19 cellular contexts compared by ENCODE assay signal in genomic region chr12:94730846-94731245, GRCh38.
"Had no signal": no experiment of that assay in that cellular context is flagged by ENCODE, and none has a peak within 500 bp of the region (broad histone marks: within the 10 kb centered on the region; RNA-seq: fewer than 3 reads in every experiment).

No MANE protein-coding gene starts in this region.

- H3K36me3 Mint-ChIP-seq: activated naive CD4-positive, alpha-beta T cell treated with anti-CD3 and anti-CD28 coated beads, Interleukin-2, amount 10 ng/mL, durations not matched to agents 7 days and 5 days; natural killer cell treated with Interleukin-12 subunit alpha and Interleukin-12 subunit beta and Interleukin-15 and Interleukin-18, amount 100 ng/mL, for 72 hours; type B pancreatic cell had no signal

- H3K4me1 Mint-ChIP-seq: activated naive CD4-positive, alpha-beta T cell treated with anti-CD3 and anti-CD28 coated beads, Interleukin-2, amount 10 ng/mL, durations not matched to agents 7 days and 5 days had no signal

- H3K27me3 ChIP-seq: body of pancreas, heart left ventricle, sigmoid colon had no signal

- H3K9me3 Mint-ChIP-seq: activated naive CD4-positive, alpha-beta T cell treated with anti-CD3 and anti-CD28 coated beads, Interleukin-2, amount 10 ng/mL, durations not matched to agents 7 days and 5 days; activated T-helper 2 cell treated with anti-CD3 and anti-CD28 coated beads, Interferon-gamma antibody, Interleukin-2, Interleukin-4, amounts not matched to agents 10 μg/mL and 5 μg/mL and 100 μg/mL, durations not matched to agents 14 hours and 24 hours and 36 hours; natural killer cell treated with Interleukin-12 subunit alpha and Interleukin-12 subunit beta and Interleukin-15 and Interleukin-18, amount 100 ng/mL, for 72 hours had no signal

- H3K4me3 Mint-ChIP-seq: activated naive CD4-positive, alpha-beta T cell treated with anti-CD3 and anti-CD28 coated beads, Interleukin-2, amount 10 ng/mL, durations not matched to agents 7 days and 5 days; memory B cell; natural killer cell treated with Interleukin-12 subunit alpha and Interleukin-12 subunit beta and Interleukin-15 and Interleukin-18, amount 100 ng/mL, for 72 hours; type B pancreatic cell had no signal

- H3K36me3 ChIP-seq: heart left ventricle, left ventricle myocardium inferior, sigmoid colon had no signal

- ATAC-seq: body of pancreas; heart left ventricle; natural killer cell treated with Interleukin-12 subunit alpha and Interleukin-12 subunit beta and Interleukin-15 and Interleukin-18, amount 100 ng/mL, for 72 hours had no signal

- H3K27ac ChIP-seq: body of pancreas, coronary artery, heart left ventricle, left ventricle myocardium inferior, sigmoid colon had no signal

- H3K4me1 ChIP-seq: body of pancreas, sigmoid colon had no signal

- H3K4me3 ChIP-seq: body of pancreas, coronary artery, heart left ventricle, left ventricle myocardium inferior, sigmoid colon had no signal

- H3K27me3 Mint-ChIP-seq: type B pancreatic cell had no signal

- H3K27ac Mint-ChIP-seq: activated naive CD4-positive, alpha-beta T cell treated with anti-CD3 and anti-CD28 coated beads, Interleukin-2, amount 10 ng/mL, durations not matched to agents 7 days and 5 days; activated T-helper 2 cell treated with anti-CD3 and anti-CD28 coated beads, Interferon-gamma antibody, Interleukin-2, Interleukin-4, amounts not matched to agents 10 μg/mL and 5 μg/mL and 100 μg/mL, durations not matched to agents 14 hours and 24 hours and 36 hours; memory B cell; natural killer cell treated with Interleukin-12 subunit alpha and Interleukin-12 subunit beta and Interleukin-15 and Interleukin-18, amount 100 ng/mL, for 72 hours; type B pancreatic cell had no signal

- DNase-seq: activated CD4-positive, alpha-beta T cell treated with anti-CD3 and anti-CD28 coated beads, Interleukin-2, amount 50 U/mL, for 1 hour; activated CD4-positive, CD25-positive, alpha-beta regulatory T cell; activated naive CD4-positive, alpha-beta T cell treated with anti-CD3 and anti-CD28 coated beads, Interleukin-2, amount 10 ng/mL, durations not matched to agents 7 days and 5 days; activated T-cell treated with anti-CD3 and anti-CD28 coated beads for 4 hours; body of pancreas; central memory CD4-positive, alpha-beta T cell; effector CD4-positive, alpha-beta T cell; foreskin melanocyte; heart left ventricle; islet precursor cell; left ventricle myocardium inferior; sigmoid colon; stimulated activated CD4-positive, alpha-beta T cell treated with anti-CD3 and anti-CD28 coated beads, Interleukin-2, amount 100 ng/mL, for 24 hours; stimulated activated naive CD4-positive, alpha-beta T cell treated with Interleukin-2 at 50 U/mL for 16 hours had no signal
